Comparison of ENCODE assay signal across 14 cellular contexts in the genomic region with DNA sequence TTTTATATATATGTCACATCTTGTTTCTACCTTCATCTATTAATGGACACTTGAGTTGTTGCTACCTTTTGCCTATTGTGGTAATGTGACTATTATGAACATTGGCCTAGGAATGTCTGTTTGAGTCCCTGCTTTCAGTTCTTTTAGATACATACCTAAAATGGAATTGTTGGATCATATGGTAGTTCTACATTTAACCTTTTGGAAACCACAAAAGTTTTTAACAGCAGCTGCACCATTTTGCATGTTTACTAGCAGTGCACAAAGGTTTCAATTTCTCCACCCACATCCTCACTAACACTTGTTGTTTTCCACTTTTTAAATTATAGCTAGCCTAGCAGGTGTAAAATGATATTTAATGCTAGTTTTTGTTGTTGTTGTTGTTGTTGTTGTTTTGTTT.
A peak's percentile ranks its signal among the peaks of the same experiment; 100 is the strongest.
DNase-seq lines count a peak whose midpoint lies in the region; ATAC-seq and TF ChIP-seq lines count a peak whose summit lies in the region.
"Had no signal": no experiment of that assay in that cellular context is flagged by ENCODE, and none has a peak within 500 bp of the region (broad histone marks: within the 10 kb centered on the region; RNA-seq: fewer than 3 reads in every experiment).

No MANE protein-coding gene starts in this region.

- no peaks in the 10 kb centered on the region for H3K27me3 Mint-ChIP-seq in activated CD4-positive, alpha-beta memory T cell treated with anti-CD3 and anti-CD28 coated beads, Interleukin-2, amount 10 ng/mL, durations not matched to agents 7 days and 5 days
- H3K27me3 Mint-ChIP-seq in activated CD4-positive, alpha-beta memory T cell treated with anti-CD3 and anti-CD28 coated beads for 36 hours: no peaks in the 10 kb centered on the region
- no peaks in the 10 kb centered on the region for H3K27me3 Mint-ChIP-seq in CD4-positive, alpha-beta T cell

- H3K4me1 Mint-ChIP-seq in activated CD4-positive, alpha-beta memory T cell treated with anti-CD3 and anti-CD28 coated beads, Interleukin-2, amount 10 ng/mL, durations not matched to agents 7 days and 5 days: peaks cover 42% of the 10 kb centered on the region
- H3K4me1 Mint-ChIP-seq in activated CD4-positive, alpha-beta memory T cell treated with anti-CD3 and anti-CD28 coated beads for 36 hours (ENCODE audit: low read depth): peaks cover 27% of the 10 kb centered on the region
- peaks cover 15% of the 10 kb centered on the region for H3K4me1 Mint-ChIP-seq in CD4-positive, alpha-beta T cell (ENCODE audit: low read depth)

- H3K27ac Mint-ChIP-seq in activated CD4-positive, alpha-beta memory T cell treated with anti-CD3 and anti-CD28 coated beads, Interleukin-2, amount 10 ng/mL, durations not matched to agents 7 days and 5 days: peak overlapping the region; percentile 32
- no peak overlapping the region for H3K27ac Mint-ChIP-seq in activated CD4-positive, alpha-beta memory T cell treated with anti-CD3 and anti-CD28 coated beads for 36 hours
- no peak overlapping the region for H3K27ac Mint-ChIP-seq in CD4-positive, alpha-beta T cell
- H3K27ac Mint-ChIP-seq: activated naive CD4-positive, alpha-beta T cell treated with anti-CD3 and anti-CD28 coated beads, Interleukin-2, amount 50 U/mL, for 72 hours had no signal

- POLR2A ChIA-PET in activated CD4-positive, alpha-beta memory T cell treated with anti-CD3 and anti-CD28 coated beads, Interleukin-2, amount 10 ng/mL, durations not matched to agents 7 days and 5 days (lab: Charles Lee): no interaction called here
- POLR2A ChIA-PET in activated CD4-positive, alpha-beta memory T cell treated with anti-CD3 and anti-CD28 coated beads for 36 hours (lab: Charles Lee): no interaction called here
- POLR2A ChIA-PET in CD4-positive, alpha-beta T cell (lab: Charles Lee): no interaction called here

- intact Hi-C loops in activated CD4-positive, alpha-beta memory T cell treated with anti-CD3 and anti-CD28 coated beads for 36 hours (cut with micrococcal nuclease): no loop called here
- intact Hi-C loops in CD4-positive, alpha-beta T cell (cut with DNase I, micrococcal nuclease): no loop called here

- H3K4me3 Mint-ChIP-seq in activated CD4-positive, alpha-beta memory T cell treated with anti-CD3 and anti-CD28 coated beads, Interleukin-2, amount 10 ng/mL, durations not matched to agents 7 days and 5 days: no peak overlapping the region
- no peak overlapping the region for H3K4me3 Mint-ChIP-seq in activated CD4-positive, alpha-beta memory T cell treated with anti-CD3 and anti-CD28 coated beads for 36 hours
- H3K4me3 Mint-ChIP-seq in CD4-positive, alpha-beta T cell: no peak overlapping the region

- peaks cover 20% of the 10 kb centered on the region for H3K36me3 Mint-ChIP-seq in activated CD4-positive, alpha-beta memory T cell treated with anti-CD3 and anti-CD28 coated beads, Interleukin-2, amount 10 ng/mL, durations not matched to agents 7 days and 5 days (ENCODE audit: low read depth)
- peaks cover 2% of the 10 kb centered on the region for H3K36me3 Mint-ChIP-seq in activated CD4-positive, alpha-beta memory T cell treated with anti-CD3 and anti-CD28 coated beads for 36 hours
- H3K36me3 Mint-ChIP-seq in CD4-positive, alpha-beta T cell (ENCODE audit: low read depth): no peaks in the 10 kb centered on the region

- TF ChIP-seq CTCF in CD4-positive, alpha-beta T cell (IDR thresholded peaks at IDR 0.05): no peak

- CTCF ChIA-PET in activated CD4-positive, alpha-beta memory T cell treated with anti-CD3 and anti-CD28 coated beads, Interleukin-2, amount 10 ng/mL, durations not matched to agents 7 days and 5 days (lab: Charles Lee): interaction anchor here (1.0 to 1.4 kb wide), 2 partner anchors 103 to 206 kb away, joined by 3 to 4 read pairs; no protein-coding TSS in a partner anchor
- CTCF ChIA-PET in activated CD4-positive, alpha-beta memory T cell treated with anti-CD3 and anti-CD28 coated beads for 36 hours (lab: Charles Lee): no interaction called here
- CTCF ChIA-PET in CD4-positive, alpha-beta T cell (lab: Charles Lee): interaction anchor here (0.6 kb wide), 1 partner anchor 86 kb away, joined by 3 read pairs; no protein-coding TSS in a partner anchor

- ATAC-seq in HG02610 (IDR thresholded peaks at IDR 0.05; ENCODE audit: unreplicated experiment) (peak; percentile 53), HG03354 (IDR thresholded peaks at IDR 0.05; ENCODE audit: poor library complexity, severe bottlenecking, unreplicated experiment) (peak; percentile 70)
- ATAC-seq in CD4-positive, alpha-beta T cell (ENCODE audit: poor library complexity): no peak
- ATAC-seq: Panc1 had no signal

- no peak overlapping the region for H3K27ac ChIP-seq in CD4-positive, alpha-beta T cell (ENCODE audit: low read depth, low read length)
- H3K27ac ChIP-seq: prostate gland had no signal

- no peak for DNase-seq in activated CD4-positive, alpha-beta memory T cell treated with anti-CD3 and anti-CD28 coated beads, Interleukin-2, amount 10 ng/mL, durations not matched to agents 7 days and 5 days
- DNase-seq in activated CD4-positive, alpha-beta memory T cell treated with anti-CD3 and anti-CD28 coated beads for 36 hours: no peak
- DNase-seq in DMS79 (lab: John Stamatoyannopoulos, UW) (no peak), NCI-H446 treated with DMSO at 0.1 percent for 48 hours (lab: John Stamatoyannopoulos, UW) (no peak), DMS114 treated with DMSO at 0.1 percent for 48 hours (lab: John Stamatoyannopoulos, UW; ENCODE audit: unreplicated experiment) (no peak)
- DNase-seq in CD4-positive, alpha-beta T cell: no peak
- DNase-seq: 8988T; MG63; stimulated activated CD4-positive, alpha-beta T cell treated with anti-CD3 and anti-CD28 coated beads, Interleukin-4, amount 100 ng/mL, for 1 hour had no signal

- peaks cover 2% of the 10 kb centered on the region for H3K9me3 Mint-ChIP-seq in activated CD4-positive, alpha-beta memory T cell treated with anti-CD3 and anti-CD28 coated beads, Interleukin-2, amount 10 ng/mL, durations not matched to agents 7 days and 5 days
- no peaks in the 10 kb centered on the region for H3K9me3 Mint-ChIP-seq in activated CD4-positive, alpha-beta memory T cell treated with anti-CD3 and anti-CD28 coated beads for 36 hours
- no peaks in the 10 kb centered on the region for H3K9me3 Mint-ChIP-seq in CD4-positive, alpha-beta T cell
- H3K9me3 Mint-ChIP-seq: activated naive CD4-positive, alpha-beta T cell treated with anti-CD3 and anti-CD28 coated beads, Interleukin-2, amount 50 U/mL, for 72 hours had no signal

- no peaks in the 10 kb centered on the region for H3K27me3 ChIP-seq in CD4-positive, alpha-beta T cell (ENCODE audit: control insufficient read depth, insufficient read depth, low read length)
- H3K27me3 ChIP-seq: MG63 had no signal

- H3K9me3 ChIP-seq in CD4-positive, alpha-beta T cell (ENCODE audit: control insufficient read depth, low read length): no peaks in the 10 kb centered on the region
- H3K9me3 ChIP-seq: MG63, prostate gland had no signal
